Comparison of ENCODE assay signal across 21 cellular contexts in genomic region chr9:128059365-128059983, GRCh38.
"Had no signal": no experiment of that assay in that cellular context is flagged by ENCODE, and none has a peak within 500 bp of the region (broad histone marks: within the 10 kb centered on the region; RNA-seq: fewer than 3 reads in every experiment).

No MANE protein-coding gene starts in this region.

- H3K27ac ChIP-seq: body of pancreas, prostate gland, skin epidermis had no signal

- ATAC-seq: activated CD8-positive, alpha-beta T cell treated with anti-CD3 and anti-CD28 coated beads for 36 hours; body of pancreas; right cardiac atrium; SK-N-SH treated with all-trans-retinoic acid at 6 μM for 48 hours; stimulated activated naive CD8-positive, alpha-beta T cell treated with anti-CD3 and anti-CD28 coated beads, Interleukin-15, Interleukin-2, amounts not matched to agents 100 U/mL and 50 U/mL, for 24 hours had no signal

- H3K27me3 ChIP-seq: body of pancreas had no signal

- H3K4me3 ChIP-seq: body of pancreas, prostate gland, skin epidermis had no signal

- DNase-seq: activated CD4-positive, alpha-beta T cell treated with anti-CD3 and anti-CD28 coated beads, Interleukin-2, amount 10 ng/mL, durations not matched to agents 24 days and 14 days; activated CD4-positive, CD25-positive, alpha-beta regulatory T cell; activated CD8-positive, alpha-beta T cell treated with anti-CD3 and anti-CD28 coated beads for 36 hours; activated naive CD4-positive, alpha-beta T cell treated with Interleukin-2 at 50 U/mL for 16 hours; activated T-cell treated with anti-CD3 and anti-CD28 coated beads, Interleukin-2, amount 50 U/mL, for 24 hours; body of pancreas; foreskin fibroblast; glutamatergic neuron; hippocampal formation; mammary epithelial cell; midbrain; naive B cell; stimulated activated naive CD8-positive, alpha-beta T cell treated with anti-CD3 and anti-CD28 coated beads, Interleukin-15, Interleukin-2, amounts not matched to agents 100 U/mL and 50 U/mL, for 24 hours; substantia nigra; T-helper 1 cell; T1000; trophoblast cell had no signal

- H3K9me3 ChIP-seq: body of pancreas, prostate gland had no signal

- H3K36me3 ChIP-seq: prostate gland had no signal
